Comparison of ENCODE assay signal across 30 cellular contexts in genomic region chr3:150613709-150614480, GRCh38. TPM values are rescaled to one million over a fixed set of nuclear protein-coding genes. Genes with fewer than 3 reads are reported as not detected.
DNase-seq lines count a peak whose midpoint lies in the region; ATAC-seq, FAIRE-seq and TF ChIP-seq lines count a peak whose summit lies in the region.
"Had no signal": no experiment of that assay in that cellular context is flagged by ENCODE, and none has a peak within 500 bp of the region (broad histone marks: within the 10 kb centered on the region; RNA-seq: fewer than 3 reads in every experiment).

No MANE protein-coding gene starts in this region.

- no peak for DNase-seq in activated T-cell treated with anti-CD3 and anti-CD28 coated beads, Interleukin-2, amount 50 U/mL, for 24 hours
- DNase-seq in activated T-cell treated with anti-CD3 and anti-CD28 coated beads for 4 hours, result no peak
- DNase-seq in H54 (ENCODE audit: insufficient read length, low spot score), result no peak
- DNase-seq in activated T-helper 1 cell treated with anti-CD3 and anti-CD28 coated beads, Interleukin-12 subunit alpha, Interleukin-12 subunit beta, Interleukin-2, Interleukin-4 antibody, amounts not matched to agents 30 ng/mL and 10 ng/mL and 1 ng/mL, durations not matched to agents 14 hours and 24 hours and 36 hours (ENCODE audit: low spot score), result no peak
- no peak for DNase-seq in naive B cell
- DNase-seq in T1000 (lab: John Stamatoyannopoulos, UW), result no peak
- no peak for DNase-seq in DMS79 treated with DMSO at 0.1 percent for 48 hours (lab: John Stamatoyannopoulos, UW)
- DNase-seq in AG08396 (ENCODE audit: low spot score), result no peak
- DNase-seq: activated CD4-positive, alpha-beta T cell treated with anti-CD3 and anti-CD28 coated beads for 1 hour; AML-193; CD8-positive, alpha-beta T cell; cerebellar nuclear complex; DMS 273 treated with DMSO at 0.1 percent for 48 hours; EL; foreskin fibroblast; H7; heart left ventricle; Karpas-422; NCI-H1417 treated with DMSO at 0.1 percent for 48 hours; NCI-H2029 treated with DMSO at 0.1 percent for 48 hours; NCI-H524 treated with DMSO at 0.1 percent for 48 hours; occipital lobe; right lobe of liver; spleen; stimulated activated CD4-positive, alpha-beta T cell treated with anti-CD3 and anti-CD28 coated beads, Interleukin-2, amount 100 ng/mL, for 24 hours; tibial artery had no signal

- no peak overlapping the region for H3K4me3 Mint-ChIP-seq in activated T-cell treated with anti-CD3 and anti-CD28 coated beads, Interleukin-2, amount 50 U/mL, for 24 hours
- H3K4me3 Mint-ChIP-seq in activated T-helper 1 cell treated with anti-CD3 and anti-CD28 coated beads, Interleukin-12 subunit alpha, Interleukin-12 subunit beta, Interleukin-2, Interleukin-4 antibody, amounts not matched to agents 30 ng/mL and 10 ng/mL and 1 ng/mL, durations not matched to agents 14 hours and 24 hours and 36 hours, result no peak overlapping the region
- peak overlapping the region in 1 of 8 donors; percentile 73 for H3K4me3 Mint-ChIP-seq in naive B cell
- H3K4me3 Mint-ChIP-seq: brain; CD8-positive, alpha-beta T cell; mesothelial cell of epicardium had no signal

- H3K9me3 Mint-ChIP-seq in activated T-cell treated with anti-CD3 and anti-CD28 coated beads, Interleukin-2, amount 50 U/mL, for 24 hours, result peaks cover 2% of the 10 kb centered on the region
- peaks cover 5% of the 10 kb centered on the region for H3K9me3 Mint-ChIP-seq in activated T-helper 1 cell treated with anti-CD3 and anti-CD28 coated beads, Interleukin-12 subunit alpha, Interleukin-12 subunit beta, Interleukin-2, Interleukin-4 antibody, amounts not matched to agents 30 ng/mL and 10 ng/mL and 1 ng/mL, durations not matched to agents 14 hours and 24 hours and 36 hours
- no peaks in the 10 kb centered on the region for H3K9me3 Mint-ChIP-seq in naive B cell
- H3K9me3 Mint-ChIP-seq: CD8-positive, alpha-beta T cell had no signal

- H3K4me1 Mint-ChIP-seq in activated T-cell treated with anti-CD3 and anti-CD28 coated beads, Interleukin-2, amount 50 U/mL, for 24 hours (ENCODE audit: low read depth), result peaks cover 72% of the 10 kb centered on the region
- H3K4me1 Mint-ChIP-seq in activated T-helper 1 cell treated with anti-CD3 and anti-CD28 coated beads, Interleukin-12 subunit alpha, Interleukin-12 subunit beta, Interleukin-2, Interleukin-4 antibody, amounts not matched to agents 30 ng/mL and 10 ng/mL and 1 ng/mL, durations not matched to agents 14 hours and 24 hours and 36 hours (ENCODE audit: low read depth), result peaks cover 56% of the 10 kb centered on the region
- peaks cover 44 to 66% (median 51%) of the 10 kb centered on the region in 3 donors for H3K4me1 Mint-ChIP-seq in naive B cell

- H3K27ac Mint-ChIP-seq in activated T-cell treated with anti-CD3 and anti-CD28 coated beads, Interleukin-2, amount 50 U/mL, for 24 hours, result peak overlapping the region; percentile 72
- H3K27ac Mint-ChIP-seq in activated T-helper 1 cell treated with anti-CD3 and anti-CD28 coated beads, Interleukin-12 subunit alpha, Interleukin-12 subunit beta, Interleukin-2, Interleukin-4 antibody, amounts not matched to agents 30 ng/mL and 10 ng/mL and 1 ng/mL, durations not matched to agents 14 hours and 24 hours and 36 hours, result peak overlapping the region; percentile 35
- H3K27ac Mint-ChIP-seq in naive B cell, result peak overlapping the region; percentile 10 to 89 (median 45)
- H3K27ac Mint-ChIP-seq: brain; CD8-positive, alpha-beta T cell had no signal

- FAIRE-seq in H54 (lab: Jason Lieb, UNC), result peak; percentile 15
- FAIRE-seq: A549, GM18507 had no signal

- no peaks in the 10 kb centered on the region for H3K27me3 Mint-ChIP-seq in activated T-cell treated with anti-CD3 and anti-CD28 coated beads, Interleukin-2, amount 50 U/mL, for 24 hours
- no peaks in the 10 kb centered on the region for H3K27me3 Mint-ChIP-seq in activated T-helper 1 cell treated with anti-CD3 and anti-CD28 coated beads, Interleukin-12 subunit alpha, Interleukin-12 subunit beta, Interleukin-2, Interleukin-4 antibody, amounts not matched to agents 30 ng/mL and 10 ng/mL and 1 ng/mL, durations not matched to agents 14 hours and 24 hours and 36 hours (ENCODE audit: insufficient read depth)
- H3K27me3 Mint-ChIP-seq in naive B cell, result no peaks in the 10 kb centered on the region
- H3K27me3 Mint-ChIP-seq: brain had no signal

- no peak for ATAC-seq in naive B cell (ENCODE audit: low read depth in 2 of 2)
- ATAC-seq: A549; CD8-positive, alpha-beta T cell; heart left ventricle had no signal

- no peak for TF ChIP-seq POLR2A in H54 (IDR thresholded peaks at IDR 0.05; ENCODE audit: low read depth, low read length)

- intact Hi-C loops in activated T-helper 1 cell treated with anti-CD3 and anti-CD28 coated beads, Interleukin-12 subunit alpha, Interleukin-12 subunit beta, Interleukin-2, Interleukin-4 antibody, amounts not matched to agents 30 ng/mL and 10 ng/mL and 1 ng/mL, durations not matched to agents 14 hours and 24 hours and 36 hours (cut with micrococcal nuclease), result loop anchor here (2.0 kb wide), 2 partner anchors 13 to 67 kb away; partner anchors contain the start of genes EIF2A and SERP1

- peaks cover 81% of the 10 kb centered on the region for H3K36me3 Mint-ChIP-seq in activated T-cell treated with anti-CD3 and anti-CD28 coated beads, Interleukin-2, amount 50 U/mL, for 24 hours (ENCODE audit: low read depth)
- peaks cover 36% of the 10 kb centered on the region for H3K36me3 Mint-ChIP-seq in activated T-helper 1 cell treated with anti-CD3 and anti-CD28 coated beads, Interleukin-12 subunit alpha, Interleukin-12 subunit beta, Interleukin-2, Interleukin-4 antibody, amounts not matched to agents 30 ng/mL and 10 ng/mL and 1 ng/mL, durations not matched to agents 14 hours and 24 hours and 36 hours (ENCODE audit: low read depth)
- H3K36me3 Mint-ChIP-seq in naive B cell, result peaks cover 8 to 15% of the 10 kb centered on the region in 2 donors

RNA-seq across cellular contexts. Expression of gene SELENOT, which starts 10.8 kb away (rescaled TPM):
- total RNA-seq in activated T-helper 1 cell treated with anti-CD3 and anti-CD28 coated beads, Interleukin-12 subunit alpha, Interleukin-12 subunit beta, Interleukin-2, Interleukin-4 antibody, amounts not matched to agents 30 ng/mL and 10 ng/mL and 1 ng/mL, durations not matched to agents 14 hours and 24 hours and 36 hours, result 139 and 140 TPM in 2 replicates
- polyA plus RNA-seq in naive B cell (ENCODE audit: low read depth in 6 of 6), result 100 to 1,000 TPM; 279 to 418 (median 299) TPM
